Comparison of ENCODE assay signal across 2 cellular contexts in the genomic region with DNA sequence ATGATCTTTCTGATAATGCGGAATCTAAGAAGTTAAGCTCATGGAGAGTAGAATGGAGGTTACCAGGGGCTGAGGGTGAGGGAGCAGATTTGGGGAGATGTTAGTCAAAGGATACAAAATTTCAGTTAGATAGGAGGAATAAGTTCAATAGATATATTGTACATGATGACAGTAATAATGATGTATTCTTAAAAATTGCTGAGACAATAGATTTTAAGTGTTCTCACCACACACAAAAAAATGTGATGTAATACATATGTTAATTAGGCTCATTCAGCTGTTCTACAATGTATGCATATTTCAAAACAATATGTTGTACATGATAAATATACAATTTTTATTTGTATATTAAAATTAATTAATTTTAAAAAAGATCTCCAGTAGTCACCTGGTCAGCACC.
TF ChIP-seq lines count a peak whose summit lies in the region.

No MANE protein-coding gene starts in this region.

TF ChIP-seq in IMR-90, 13 proteins besides CTCF, POLR2A, EP300 and RAD21:
- TF ChIP-seq MAFK (IDR thresholded peaks at IDR 0.05; ENCODE audit: low read depth, low read length) (peak; percentile 44; the same call in 1 of the 2 replicates), FOS (IDR thresholded peaks at IDR 0.05; ENCODE audit: low read depth, low read length) (no peak), CEBPB (IDR thresholded peaks at IDR 0.05; ENCODE audit: low read depth, low read length) (no peak)
TF ChIP-seq in IMR-90: peak in this region for 1.

TF ChIP-seq in K562, 482 proteins besides CTCF, POLR2A, EP300 and RAD21:
- no peak for TF ChIP-seq JUN (IDR thresholded peaks at IDR 0.05; ENCODE audit: borderline replicate concordance, low read depth, low read length)
- TF ChIP-seq JUN (CRISPR knock-in tag; IDR thresholded peaks at IDR 0.05; ENCODE audit: borderline replicate concordance): no peak
- TF ChIP-seq SMARCA5 (IDR thresholded peaks at IDR 0.05): no peak
- no peak for TF ChIP-seq ILK (tag; IDR thresholded peaks at IDR 0.05; ENCODE audit: borderline replicate concordance, low read depth)
- TF ChIP-seq ZNF316 (IDR thresholded peaks at IDR 0.05): peak; percentile 69
- TF ChIP-seq, protein P1, sequence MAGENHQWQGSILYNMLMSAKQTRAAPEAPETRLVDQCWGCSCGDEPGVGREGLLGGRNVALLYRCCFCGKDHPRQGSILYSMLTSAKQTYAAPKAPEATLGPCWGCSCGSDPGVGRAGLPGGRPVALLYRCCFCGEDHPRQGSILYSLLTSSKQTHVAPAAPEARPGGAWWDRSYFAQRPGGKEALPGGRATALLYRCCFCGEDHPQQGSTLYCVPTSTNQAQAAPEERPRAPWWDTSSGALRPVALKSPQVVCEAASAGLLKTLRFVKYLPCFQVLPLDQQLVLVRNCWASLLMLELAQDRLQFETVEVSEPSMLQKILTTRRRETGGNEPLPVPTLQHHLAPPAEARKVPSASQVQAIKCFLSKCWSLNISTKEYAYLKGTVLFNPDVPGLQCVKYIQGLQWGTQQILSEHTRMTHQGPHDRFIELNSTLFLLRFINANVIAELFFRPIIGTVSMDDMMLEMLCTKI (IDR thresholded peaks at IDR 0.05; ENCODE audit: partially characterized antibody): no peak
- peak; percentile 36; the same call in 1 of the 2 replicates for TF ChIP-seq C11orf30 (IDR thresholded peaks at IDR 0.05; ENCODE audit: low read depth)
- no peak for TF ChIP-seq NCOA1 (IDR thresholded peaks at IDR 0.05; ENCODE audit: low read depth)
